Comparison of ENCODE assay signal across 21 cellular contexts in genomic region chr17:47812146-47812920, GRCh38. TPM values are rescaled to one million over a fixed set of nuclear protein-coding genes. Genes with fewer than 3 reads are reported as not detected.
DNase-seq lines count a peak whose midpoint lies in the region; ATAC-seq and TF ChIP-seq lines count a peak whose summit lies in the region.
"Had no signal": no experiment of that assay in that cellular context is flagged by ENCODE, and none has a peak within 500 bp of the region (broad histone marks: within the 10 kb centered on the region; RNA-seq: fewer than 3 reads in every experiment).

No MANE protein-coding gene starts in this region.

- no peaks in the 10 kb centered on the region for H3K23me2 ChIP-seq in H9 (ENCODE audit: insufficient read length, low read depth, low read length, poor library complexity, severe bottlenecking)

- peaks cover 21 to 29% (median 22%) of the 10 kb centered on the region in 3 donors for H3K4me1 Mint-ChIP-seq in CD8-positive, alpha-beta memory T cell
- H3K4me1 Mint-ChIP-seq in H9, result peaks cover 6 to 7% of the 10 kb centered on the region in 2 experiments; a peak in 3 of 4 replicates
- peaks cover 2% of the 10 kb centered on the region for H3K4me1 Mint-ChIP-seq in endothelial cell (ENCODE audit: unreplicated experiment)
- peaks cover 21% of the 10 kb centered on the region for H3K4me1 Mint-ChIP-seq in activated CD4-positive, alpha-beta memory T cell treated with anti-CD3 and anti-CD28 coated beads, Interleukin-2, amount 10 ng/mL, durations not matched to agents 7 days and 5 days

- H3K36me3 ChIP-seq in CD8-positive, alpha-beta memory T cell (ENCODE audit: insufficient read depth, low read length), result peaks cover 34% of the 10 kb centered on the region
- no peaks in the 10 kb centered on the region for H3K36me3 ChIP-seq in GM23248 (ENCODE audit: low read depth)

- no peaks in the 10 kb centered on the region for H3K79me1 ChIP-seq in H9 (ENCODE audit: insufficient read depth, low read depth, low read length, poor library complexity, severe bottlenecking)

- H3T11ph ChIP-seq in H9 (ENCODE audit: low read length), result no peak overlapping the region

- peak overlapping the region in 7 of 8 donors; percentile 13 to 94 (median 91) for H3K27ac Mint-ChIP-seq in CD8-positive, alpha-beta memory T cell
- peak overlapping the region in 2 of 3 experiments; percentile 28 to 82; a peak in 2 of 7 replicates for H3K27ac Mint-ChIP-seq in H9
- H3K27ac Mint-ChIP-seq in endothelial cell (ENCODE audit: unreplicated experiment), result no peak overlapping the region
- no peak overlapping the region for H3K27ac Mint-ChIP-seq in activated CD4-positive, alpha-beta memory T cell treated with anti-CD3 and anti-CD28 coated beads, Interleukin-2, amount 10 ng/mL, durations not matched to agents 7 days and 5 days
- H3K27ac Mint-ChIP-seq: activated CD8-positive, alpha-beta memory T cell treated with anti-CD3 and anti-CD28 coated beads, Interleukin-2, amount 10 ng/mL, durations not matched to agents 7 days and 5 days had no signal

- no peak overlapping the region for H2BK15ac ChIP-seq in H9 (ENCODE audit: low read depth, low read length)

- H4K20me1 ChIP-seq in H9 (ENCODE audit: control insufficient read depth, insufficient read depth, insufficient read length) (no peaks in the 10 kb centered on the region), GM23248 (ENCODE audit: insufficient read depth) (no peaks in the 10 kb centered on the region)

- peaks cover 9 to 95% (median 32%) of the 10 kb centered on the region in 3 donors for H3K36me3 Mint-ChIP-seq in CD8-positive, alpha-beta memory T cell
- H3K36me3 Mint-ChIP-seq in H9 (ENCODE audit: insufficient read depth in 1 of 3, low read depth in 3 of 3) (peaks cover 0 to 27% (median 4%) of the 10 kb centered on the region in 3 experiments; a peak in 6 of 7 replicates), endothelial cell (ENCODE audit: low read depth, unreplicated experiment) (peaks cover 60% of the 10 kb centered on the region)
- H3K36me3 Mint-ChIP-seq in activated CD4-positive, alpha-beta memory T cell treated with anti-CD3 and anti-CD28 coated beads, Interleukin-2, amount 10 ng/mL, durations not matched to agents 7 days and 5 days (ENCODE audit: low read depth), result peaks cover 58% of the 10 kb centered on the region

- H4K5ac ChIP-seq in H9 (ENCODE audit: insufficient read length, low read depth, low read length), result no peak overlapping the region

- H3K4me3 Mint-ChIP-seq in CD8-positive, alpha-beta memory T cell, result no peak overlapping the region
- H3K4me3 Mint-ChIP-seq in H9 (no peak overlapping the region), endothelial cell (ENCODE audit: unreplicated experiment) (peak overlapping the region; percentile 56)
- H3K4me3 Mint-ChIP-seq in activated CD4-positive, alpha-beta memory T cell treated with anti-CD3 and anti-CD28 coated beads, Interleukin-2, amount 10 ng/mL, durations not matched to agents 7 days and 5 days, result no peak overlapping the region
- H3K4me3 Mint-ChIP-seq: activated CD8-positive, alpha-beta memory T cell treated with anti-CD3 and anti-CD28 coated beads, Interleukin-2, amount 10 ng/mL, durations not matched to agents 7 days and 5 days had no signal

- H3K9me2 ChIP-seq in GM23248 (ENCODE audit: insufficient read depth), result no peaks in the 10 kb centered on the region

- H3K9ac ChIP-seq in H9 (ENCODE audit: extremely low read depth, insufficient read length, low read length) (no peak overlapping the region), GM23248 (no peak overlapping the region)

- CTCF ChIA-PET in CD8-positive, alpha-beta memory T cell (lab: Charles Lee), result no interaction called here
- CTCF ChIA-PET in activated CD4-positive, alpha-beta memory T cell treated with anti-CD3 and anti-CD28 coated beads, Interleukin-2, amount 10 ng/mL, durations not matched to agents 7 days and 5 days (lab: Charles Lee), result interaction anchor here (0.5 kb wide), 1 partner anchor 78 kb away, joined by 4 read pairs; no protein-coding TSS in a partner anchor

- no peak overlapping the region for H3K18ac ChIP-seq in H9 (ENCODE audit: insufficient read length, low read depth, low read length)

- no peaks in the 10 kb centered on the region for H3K9me3 Mint-ChIP-seq in CD8-positive, alpha-beta memory T cell
- H3K9me3 Mint-ChIP-seq in H9 (no peaks in the 10 kb centered on the region; a peak in 1 of 5 replicates), endothelial cell (ENCODE audit: unreplicated experiment) (no peaks in the 10 kb centered on the region)
- H3K9me3 Mint-ChIP-seq in activated CD4-positive, alpha-beta memory T cell treated with anti-CD3 and anti-CD28 coated beads, Interleukin-2, amount 10 ng/mL, durations not matched to agents 7 days and 5 days, result no peaks in the 10 kb centered on the region

- ATAC-seq in sciatic nerve, result no peak
- ATAC-seq: activated CD4-positive, CD25-positive, alpha-beta regulatory T cell treated with anti-CD3 and anti-CD28 coated beads, Interleukin-2, amount 50 U/mL, for 24 hours; activated CD8-positive, alpha-beta memory T cell treated with anti-CD3 and anti-CD28 coated beads, Interleukin-2, amount 10 ng/mL, durations not matched to agents 7 days and 5 days; GM12878 had no signal

- no peaks in the 10 kb centered on the region for H3K27me3 ChIP-seq in CD8-positive, alpha-beta memory T cell (ENCODE audit: insufficient read depth, low read length, poor library complexity, severe bottlenecking)
- H3K27me3 ChIP-seq in H9 (ENCODE audit: insufficient read depth, low read length), result no peaks in the 10 kb centered on the region
- H3K27me3 ChIP-seq in GM23248 (replicated peaks; ENCODE audit: insufficient read depth), result no peaks in the 10 kb centered on the region
- H3K27me3 ChIP-seq: BE2C, esophagus muscularis mucosa, SJCRH30 had no signal

- no peak overlapping the region for H2BK12ac ChIP-seq in H9 (ENCODE audit: insufficient read length, low read depth, low read length)

- no peak overlapping the region for H3K27ac ChIP-seq in CD8-positive, alpha-beta memory T cell (ENCODE audit: low read depth, low read length)
- no peak overlapping the region for H3K27ac ChIP-seq in H9 (ENCODE audit: insufficient read length, low read depth, low read length)
- H3K27ac ChIP-seq in GM23248, result no peak overlapping the region
- H3K27ac ChIP-seq: esophagus muscularis mucosa, SJCRH30 had no signal

- H4K91ac ChIP-seq in H9 (ENCODE audit: insufficient read length, low read depth, low read length), result no peak overlapping the region

- no peak overlapping the region for H3K4ac ChIP-seq in H9 (ENCODE audit: low read depth, low read length)

- no peaks in the 10 kb centered on the region for H3K9me3 ChIP-seq in CD8-positive, alpha-beta memory T cell (ENCODE audit: low read length)
- H3K9me3 ChIP-seq in H9 (ENCODE audit: control insufficient read depth, low read depth, low read length) (no peaks in the 10 kb centered on the region), GM23248 (ENCODE audit: low read depth) (no peaks in the 10 kb centered on the region)
- H3K9me3 ChIP-seq: BE2C, esophagus muscularis mucosa, SJCRH30 had no signal

- H2AFZ ChIP-seq in H9 (ENCODE audit: low read length) (no peak overlapping the region), GM23248 (no peak overlapping the region)

- WGBS in H9 (ENCODE audit: extremely low coverage, insufficient read length, low lambda C conversion rate), result no CpG with 5 or more reads among the region's 18 CpGs
- WGBS in GM23248 (ENCODE audit: low coverage in 1 of 2, low lambda C conversion rate in 2 of 2, missing lambda C conversion rate in 2 of 2), 2 experiments, result 86 to 88% methylated on average over 18 of the region's 18 CpGs

- H3K14ac ChIP-seq in H9 (ENCODE audit: insufficient read depth, low read length), result no peak overlapping the region

- TF ChIP-seq CTCF in H9 (conservative IDR thresholded peaks at IDR 0.05) (no peak), endothelial cell (IDR thresholded peaks at IDR 0.05; ENCODE audit: unreplicated experiment) (no peak)

- in situ Hi-C loops in GM23248 (cut with MboI), result no loop called here

- no peak overlapping the region for H3K4me3 ChIP-seq in CD8-positive, alpha-beta memory T cell (ENCODE audit: low read length)
- no peak overlapping the region for H3K4me3 ChIP-seq in GM23248
- H3K4me3 ChIP-seq: esophagus muscularis mucosa, GM12878, SJCRH30 had no signal

- H3K56ac ChIP-seq in H9 (ENCODE audit: insufficient read length, low read depth, low read length), result no peak overlapping the region

- DNase-seq in CD8-positive, alpha-beta memory T cell, result peak in 1 of 5 donors; percentile 23
- peak; percentile 24 for DNase-seq in H9
- no peak for DNase-seq in endothelial cell (ENCODE audit: low spot score)
- peak; percentile 50 for DNase-seq in sciatic nerve (ENCODE audit: low spot score)
- DNase-seq in HuH-7 (ENCODE audit: low spot score), result no peak
- DNase-seq in GM23248, result no peak
- DNase-seq in activated CD4-positive, alpha-beta memory T cell treated with anti-CD3 and anti-CD28 coated beads, Interleukin-2, amount 10 ng/mL, durations not matched to agents 7 days and 5 days, result no peak
- DNase-seq: activated naive CD4-positive, alpha-beta T cell treated with anti-CD3 and anti-CD28 coated beads, Interleukin-2, amount 50 U/mL, for 16 hours; BE2C; GDM1; NCI-H1436; NCI-H2171 treated with DMSO at 0.1 percent for 48 hours; NCI-H69; SJCRH30; stimulated activated CD4-positive, alpha-beta T cell treated with anti-CD3 and anti-CD28 coated beads, Interleukin-2, amount 100 ng/mL, for 24 hours; T-helper 9 cell had no signal

- H3K79me2 ChIP-seq in H9 (ENCODE audit: insufficient read depth, low read length), result no peaks in the 10 kb centered on the region
- no peaks in the 10 kb centered on the region for H3K79me2 ChIP-seq in GM23248 (ENCODE audit: insufficient read depth)

- no peak overlapping the region for H2BK120ac ChIP-seq in H9 (ENCODE audit: low read depth, low read length, poor library complexity, severe bottlenecking)

- no peak overlapping the region for H2BK5ac ChIP-seq in H9 (ENCODE audit: insufficient read length, low read length)

- POLR2A ChIA-PET in CD8-positive, alpha-beta memory T cell (lab: Charles Lee), result no interaction called here
- POLR2A ChIA-PET in activated CD4-positive, alpha-beta memory T cell treated with anti-CD3 and anti-CD28 coated beads, Interleukin-2, amount 10 ng/mL, durations not matched to agents 7 days and 5 days (lab: Charles Lee), result no interaction called here

- no peak overlapping the region for H2AK5ac ChIP-seq in H9 (ENCODE audit: insufficient read length, low read length)

- no peak overlapping the region for H4K8ac ChIP-seq in H9 (replicated peaks; ENCODE audit: insufficient read length, low read depth, low read length)

- H3K23ac ChIP-seq in H9 (ENCODE audit: insufficient read length, low read depth, low read length), result no peak overlapping the region

- intact Hi-C loops in sciatic nerve (cut with DNase I), result no loop called here

- H3K4me1 ChIP-seq in CD8-positive, alpha-beta memory T cell (ENCODE audit: insufficient read depth, low read length), result no peaks in the 10 kb centered on the region
- H3K4me1 ChIP-seq in H9 (ENCODE audit: insufficient read depth, low read length) (no peaks in the 10 kb centered on the region), GM23248 (ENCODE audit: insufficient read depth) (peaks cover 10% of the 10 kb centered on the region)
- H3K4me1 ChIP-seq: SJCRH30 had no signal

- H3F3A ChIP-seq in GM23248 (ENCODE audit: insufficient read depth), result peaks cover 14% of the 10 kb centered on the region; the same call in 1 of the 2 replicates

- peaks cover 0 to 2% of the 10 kb centered on the region in 2 donors for H3K27me3 Mint-ChIP-seq in CD8-positive, alpha-beta memory T cell
- H3K27me3 Mint-ChIP-seq in H9 (ENCODE audit: low read depth) (no peaks in the 10 kb centered on the region), endothelial cell (ENCODE audit: unreplicated experiment) (peaks cover 17% of the 10 kb centered on the region)
- H3K27me3 Mint-ChIP-seq in activated CD4-positive, alpha-beta memory T cell treated with anti-CD3 and anti-CD28 coated beads, Interleukin-2, amount 10 ng/mL, durations not matched to agents 7 days and 5 days, result no peaks in the 10 kb centered on the region
- H3K27me3 Mint-ChIP-seq: activated CD8-positive, alpha-beta memory T cell treated with anti-CD3 and anti-CD28 coated beads, Interleukin-2, amount 10 ng/mL, durations not matched to agents 7 days and 5 days had no signal

- H3K4me2 ChIP-seq in H9 (ENCODE audit: insufficient read depth, insufficient read length, low read length) (no peak overlapping the region), GM23248 (ENCODE audit: unreplicated experiment) (no peak overlapping the region)

- H2BK20ac ChIP-seq in H9 (ENCODE audit: low read depth, low read length, poor library complexity, severe bottlenecking), result no peak overlapping the region

RNA-seq across cellular contexts. Expression of gene OSBPL7, which starts 9.3 kb away (rescaled TPM):
- 10 to 100 TPM; 16.9 to 17.5 TPM for total RNA-seq in CD8-positive, alpha-beta memory T cell
- 11.0 TPM for polyA plus RNA-seq in CD8-positive, alpha-beta memory T cell
- 12.0 and 13.0 TPM in 2 replicates for total RNA-seq in H9 (2021)
- 28.0 TPM for total RNA-seq in endothelial cell (ENCODE audit: unreplicated experiment)
- 13.5 TPM for total RNA-seq in sciatic nerve
- total RNA-seq in GM23248 (2014; rRNA removed; shearing (Covaris generic)), result 2.5 and 5.0 TPM in 2 replicates
- 1.4 and 2.0 TPM in 2 replicates for polyA plus RNA-seq in GM23248 (2016; fragmentation: Nextera tagmentation; extraction: Ambion mirVana)
- total RNA-seq in activated CD4-positive, alpha-beta memory T cell treated with anti-CD3 and anti-CD28 coated beads, Interleukin-2, amount 10 ng/mL, durations not matched to agents 7 days and 5 days, result 10 to 100 TPM; 33.2 to 36.1 TPM

RNA-seq across cellular contexts. Expression of gene MRPL10, which starts 19.0 kb away (rescaled TPM):
- total RNA-seq in CD8-positive, alpha-beta memory T cell, result 10 to 100 TPM; 67.0 to 67.7 TPM
- 59.8 TPM for polyA plus RNA-seq in CD8-positive, alpha-beta memory T cell
- 67.2 and 68.4 TPM in 2 replicates for total RNA-seq in H9 (2021)
- 56.3 TPM for total RNA-seq in endothelial cell (ENCODE audit: unreplicated experiment)
- 26.6 TPM for total RNA-seq in sciatic nerve
- total RNA-seq in GM23248 (2014; rRNA removed; shearing (Covaris generic)), result 24.8 and 37.3 TPM in 2 replicates
- 30.6 and 35.1 TPM in 2 replicates for polyA plus RNA-seq in GM23248 (2016; fragmentation: Nextera tagmentation; extraction: Ambion mirVana)
- total RNA-seq in activated CD4-positive, alpha-beta memory T cell treated with anti-CD3 and anti-CD28 coated beads, Interleukin-2, amount 10 ng/mL, durations not matched to agents 7 days and 5 days, result 10 to 100 TPM; 91.5 to 95.7 TPM

RNA-seq across cellular contexts. Expression of gene LRRC46, which starts 19.1 kb away (rescaled TPM):
- under 1 TPM; 0.49 to 0.83 TPM for total RNA-seq in CD8-positive, alpha-beta memory T cell
- polyA plus RNA-seq in CD8-positive, alpha-beta memory T cell, result 0.28 TPM
- total RNA-seq in H9 (2021) (0.29 and 0.31 TPM in 2 replicates), endothelial cell (ENCODE audit: unreplicated experiment) (1.0 TPM), sciatic nerve (0.89 TPM)
- not detected in 2 replicates for total RNA-seq in GM23248 (2014; rRNA removed; shearing (Covaris generic))
- polyA plus RNA-seq in GM23248 (2016; fragmentation: Nextera tagmentation; extraction: Ambion mirVana), result 0.82 and 0.95 TPM in 2 replicates
- total RNA-seq in activated CD4-positive, alpha-beta memory T cell treated with anti-CD3 and anti-CD28 coated beads, Interleukin-2, amount 10 ng/mL, durations not matched to agents 7 days and 5 days, result under 1 TPM; 0.45 to 0.53 TPM
- total RNA-seq: glomerular endothelial cell had no signal

RNA-seq across cellular contexts. Expression of gene SCRN2, which starts 28.7 kb away (rescaled TPM):
- total RNA-seq in CD8-positive, alpha-beta memory T cell, result 10 to 100 TPM; 17.3 to 18.0 TPM
- 17.2 TPM for polyA plus RNA-seq in CD8-positive, alpha-beta memory T cell
- total RNA-seq in H9 (2021) (34.0 and 38.6 TPM in 2 replicates), endothelial cell (ENCODE audit: unreplicated experiment) (44.8 TPM), sciatic nerve (39.4 TPM)
- total RNA-seq in GM23248 (2014; rRNA removed; shearing (Covaris generic)), result 36.3 and 41.2 TPM in 2 replicates
- 38.6 and 39.5 TPM in 2 replicates for polyA plus RNA-seq in GM23248 (2016; fragmentation: Nextera tagmentation; extraction: Ambion mirVana)
- total RNA-seq in activated CD4-positive, alpha-beta memory T cell treated with anti-CD3 and anti-CD28 coated beads, Interleukin-2, amount 10 ng/mL, durations not matched to agents 7 days and 5 days, result 10 to 100 TPM; 29.1 to 29.8 TPM

RNA-seq across cellular contexts. Expression of gene SP6, which starts 38.6 kb away (rescaled TPM):
- total RNA-seq in CD8-positive, alpha-beta memory T cell, result under 1 TPM; 0.07 to 0.09 TPM
- 0.59 TPM for polyA plus RNA-seq in CD8-positive, alpha-beta memory T cell
- total RNA-seq in H9 (2021), result 0.90 and 0.92 TPM in 2 replicates
- total RNA-seq in endothelial cell (ENCODE audit: unreplicated experiment), result 30.7 TPM
- total RNA-seq in sciatic nerve, result 0.62 TPM
- total RNA-seq in GM23248 (2014; rRNA removed; shearing (Covaris generic)), result not detected in 2 replicates
- polyA plus RNA-seq in GM23248 (2016; fragmentation: Nextera tagmentation; extraction: Ambion mirVana), result not detected in 2 replicates
- under 1 TPM; 0.10 to 0.15 TPM for total RNA-seq in activated CD4-positive, alpha-beta memory T cell treated with anti-CD3 and anti-CD28 coated beads, Interleukin-2, amount 10 ng/mL, durations not matched to agents 7 days and 5 days
- total RNA-seq: GM12878, SJCRH30 had no signal

Comparison
In these comparisons a context has a peak if more than half of its experiments do, and no peak if none do; other contexts are left out.
1. DNase-seq: peak in H9 (single experiment) and sciatic nerve (single experiment); none in endothelial cell (single experiment), HuH-7 (single experiment), GM23248 (single experiment) and activated CD4-positive, alpha-beta memory T cell treated with anti-CD3 and anti-CD28 coated beads, Interleukin-2, amount 10 ng/mL, durations not matched to agents 7 days and 5 days (single experiment).
2. H3K27ac Mint-ChIP-seq: peak in CD8-positive, alpha-beta memory T cell (7 of 8) and H9 (2 of 3); none in endothelial cell (single experiment) and activated CD4-positive, alpha-beta memory T cell treated with anti-CD3 and anti-CD28 coated beads, Interleukin-2, amount 10 ng/mL, durations not matched to agents 7 days and 5 days (single experiment).